ENCODE assay signal across 11 cellular contexts in genomic region chr5:177388521-177389052, GRCh38. TPM values are rescaled to one million over a fixed set of nuclear protein-coding genes. Genes with fewer than 3 reads are reported as not detected.
DNase-seq lines count a peak whose midpoint lies in the region; ATAC-seq and TF ChIP-seq lines count a peak whose summit lies in the region.
"Had no signal": no experiment of that assay in that cellular context is flagged by ENCODE, and none has a peak within 500 bp of the region (broad histone marks: within the 10 kb centered on the region; RNA-seq: fewer than 3 reads in every experiment).

No MANE protein-coding gene starts in this region.

- H3K27ac Mint-ChIP-seq in CD8-positive, alpha-beta T cell: peak overlapping the region; percentile 90
- H3K27ac Mint-ChIP-seq in neural progenitor cell: peak overlapping the region; percentile 86

- dilution Hi-C loops in mammary epithelial cell (cut with HindIII; ENCODE audit: low sequenced_read_pairs): no loop called here

- no peaks in the 10 kb centered on the region for H3F3A ChIP-seq in neural progenitor cell (ENCODE audit: low read depth)

- no peak for TF ChIP-seq CTCF in CD8-positive, alpha-beta T cell (IDR thresholded peaks at IDR 0.05)
- TF ChIP-seq CTCF in mammary epithelial cell (conservative IDR thresholded peaks at IDR 0.05 in 1 of 2, IDR thresholded peaks at IDR 0.05 in 1 of 2; ENCODE audit: extremely low read depth in 1 of 2, insufficient read depth in 1 of 2, low read depth in 1 of 2, low read length in 2 of 2) (no peak), neural progenitor cell (IDR thresholded peaks at IDR 0.05) (no peak)

- POLR2A ChIA-PET in CD8-positive, alpha-beta T cell (lab: Charles Lee): interaction anchor here (1.2 to 3.1 kb wide), 4 partner anchors 8 to 66 kb away, joined by 6 to 44 read pairs (median 14); no protein-coding TSS in a partner anchor

- no peaks in the 10 kb centered on the region for H3K27me3 ChIP-seq in CD8-positive, alpha-beta T cell (ENCODE audit: insufficient read depth, low read length)
- H3K27me3 ChIP-seq in Karpas-422 (ENCODE audit: low read length): no peaks in the 10 kb centered on the region
- no peaks in the 10 kb centered on the region for H3K27me3 ChIP-seq in mammary epithelial cell (ENCODE audit: insufficient read depth, low read length)
- peaks cover 24% of the 10 kb centered on the region for H3K27me3 ChIP-seq in neural progenitor cell

- in situ Hi-C loops in mammary epithelial cell (cut with MboI; ENCODE audit: low sequenced_read_pairs in 2 of 2): no loop called here

- no peak for DNase-seq in CD8-positive, alpha-beta T cell
- DNase-seq in Karpas-422: no peak
- DNase-seq in mammary epithelial cell: peak; percentile 79
- DNase-seq in neural progenitor cell (ENCODE audit: low spot score): no peak
- no peak for DNase-seq in NCI-H2107 (lab: John Stamatoyannopoulos, UW)
- DNase-seq in OCI-M2 (lab: John Stamatoyannopoulos, UW; ENCODE audit: unreplicated experiment): no peak
- DNase-seq in stimulated activated CD4-positive, alpha-beta T cell treated with anti-CD3 and anti-CD28 coated beads, Interleukin-15, amount 100 ng/mL, for 24 hours: no peak
- DNase-seq in DMS 273 (lab: John Stamatoyannopoulos, UW; ENCODE audit: unreplicated experiment): no peak
- DNase-seq: psoas muscle had no signal

- H3K4me1 ChIP-seq in CD8-positive, alpha-beta T cell (ENCODE audit: insufficient read depth, low read length): peaks cover 49% of the 10 kb centered on the region
- H3K4me1 ChIP-seq in Karpas-422 (ENCODE audit: low read length) (peaks cover 35% of the 10 kb centered on the region), mammary epithelial cell (ENCODE audit: insufficient read depth, low read length) (peaks cover 29% of the 10 kb centered on the region), neural progenitor cell (no peaks in the 10 kb centered on the region)
- H3K4me1 ChIP-seq: psoas muscle had no signal

- no peak overlapping the region for H3K4me3 ChIP-seq in CD8-positive, alpha-beta T cell (ENCODE audit: low read depth, low read length)
- no peak overlapping the region for H3K4me3 ChIP-seq in Karpas-422 (ENCODE audit: low read length)
- peak overlapping the region in 1 of 3 experiments; percentile 16 for H3K4me3 ChIP-seq in mammary epithelial cell (replicated peaks in 1 of 3; ENCODE audit: insufficient read depth in 1 of 3, low read depth in 2 of 3, low read length in 3 of 3)
- H3K4me3 ChIP-seq in neural progenitor cell: no peak overlapping the region
- H3K4me3 ChIP-seq: psoas muscle had no signal

- H3K4me3 Mint-ChIP-seq in CD8-positive, alpha-beta T cell: peak overlapping the region; percentile 61
- H3K4me3 Mint-ChIP-seq in neural progenitor cell: no peak overlapping the region

- H3K36me3 ChIP-seq in CD8-positive, alpha-beta T cell (ENCODE audit: insufficient read depth, low read length): no peaks in the 10 kb centered on the region
- H3K36me3 ChIP-seq in Karpas-422 (ENCODE audit: insufficient read depth, low read length) (no peaks in the 10 kb centered on the region), mammary epithelial cell (ENCODE audit: insufficient read depth, low read length) (no peaks in the 10 kb centered on the region), neural progenitor cell (no peaks in the 10 kb centered on the region)

- no peaks in the 10 kb centered on the region for H3K9me2 ChIP-seq in Karpas-422 (replicated peaks; ENCODE audit: insufficient read depth, low read length)

- no peaks in the 10 kb centered on the region for H3K79me2 ChIP-seq in Karpas-422 (ENCODE audit: low read length)
- H3K79me2 ChIP-seq in mammary epithelial cell (ENCODE audit: insufficient read depth, low read length): no peaks in the 10 kb centered on the region
- no peaks in the 10 kb centered on the region for H3K79me2 ChIP-seq in neural progenitor cell (ENCODE audit: low read depth)

- no peak for ATAC-seq in CD8-positive, alpha-beta T cell
- ATAC-seq: Panc1, psoas muscle had no signal

- H3K4me2 ChIP-seq in Karpas-422 (ENCODE audit: low read depth, low read length, poor library complexity, severe bottlenecking) (peak overlapping the region; percentile 37), mammary epithelial cell (ENCODE audit: insufficient read depth, low read depth, low read length) (peak overlapping the region; percentile 72), neural progenitor cell (no peak overlapping the region)

- intact Hi-C loops in CD8-positive, alpha-beta T cell (cut with DNase I, micrococcal nuclease): loop anchor here in 1 of 2 experiments (1.0 kb wide), 1 partner anchor 15 kb away; no protein-coding TSS in a partner anchor
- intact Hi-C loops in mammary epithelial cell (cut with micrococcal nuclease): loop anchor here (1.0 to 2.0 kb wide), 4 partner anchors 25 to 274 kb away; partner anchors contain the start of gene MXD3

- BruUV-seq in mammary epithelial cell (replicated peaks; lab: Mats Ljungman, UMichigan): no TSS peak

- no peaks in the 10 kb centered on the region for H3K9me3 Mint-ChIP-seq in CD8-positive, alpha-beta T cell
- H3K9me3 Mint-ChIP-seq in neural progenitor cell: no peaks in the 10 kb centered on the region

- peaks cover 43% of the 10 kb centered on the region for H3K4me1 Mint-ChIP-seq in CD8-positive, alpha-beta T cell (ENCODE audit: low read depth)
- H3K4me1 Mint-ChIP-seq in neural progenitor cell: peaks cover 34% of the 10 kb centered on the region

- no peaks in the 10 kb centered on the region for H4K20me1 ChIP-seq in Karpas-422 (ENCODE audit: insufficient read depth, low read depth, low read length)
- H4K20me1 ChIP-seq in mammary epithelial cell (ENCODE audit: insufficient read depth, low read length): no peaks in the 10 kb centered on the region
- no peaks in the 10 kb centered on the region for H4K20me1 ChIP-seq in neural progenitor cell (ENCODE audit: low read depth)

- H3K9ac ChIP-seq in Karpas-422 (ENCODE audit: low read length) (peak overlapping the region; percentile 25), mammary epithelial cell (ENCODE audit: insufficient read depth, low read length) (peak overlapping the region; percentile 16), neural progenitor cell (no peak overlapping the region)

- CTCF ChIA-PET in CD8-positive, alpha-beta T cell (lab: Charles Lee): interaction anchor here (0.9 to 14.0 kb wide), 10 partner anchors 11 to 113 kb away, joined by 3 to 341 read pairs (median 57); partner anchors contain the start of genes PDLIM7, PFN3 and PRR7
- CTCF ChIA-PET in mammary epithelial cell (lab: Charles Lee; ENCODE audit: low non-redundant PET): no interaction called here

- H2AFZ ChIP-seq in Karpas-422 (ENCODE audit: low read length) (no peak overlapping the region), mammary epithelial cell (ENCODE audit: low read depth, low read length) (no peak overlapping the region), neural progenitor cell (replicated peaks) (no peak overlapping the region)

- no peaks in the 10 kb centered on the region for H3K27me3 Mint-ChIP-seq in CD8-positive, alpha-beta T cell (ENCODE audit: low read depth)
- peaks cover 11% of the 10 kb centered on the region for H3K27me3 Mint-ChIP-seq in neural progenitor cell (ENCODE audit: insufficient read depth, low read depth)

- H3K9me3 ChIP-seq in CD8-positive, alpha-beta T cell (ENCODE audit: low read length): no peaks in the 10 kb centered on the region
- H3K9me3 ChIP-seq in Karpas-422 (ENCODE audit: low read length) (no peaks in the 10 kb centered on the region), mammary epithelial cell (replicated peaks; ENCODE audit: insufficient read depth, low read length) (no peaks in the 10 kb centered on the region), neural progenitor cell (ENCODE audit: low read depth) (no peaks in the 10 kb centered on the region)
- H3K9me3 ChIP-seq: psoas muscle had no signal

- peak overlapping the region; percentile 2 for H3K27ac ChIP-seq in CD8-positive, alpha-beta T cell (ENCODE audit: low read depth, low read length)
- H3K27ac ChIP-seq in Karpas-422 (ENCODE audit: low read length): no peak overlapping the region
- H3K27ac ChIP-seq in mammary epithelial cell (ENCODE audit: insufficient read depth, low read depth, low read length): peak overlapping the region; percentile 68
- H3K27ac ChIP-seq in neural progenitor cell: no peak overlapping the region
- H3K27ac ChIP-seq: psoas muscle had no signal

- H3K36me3 Mint-ChIP-seq in CD8-positive, alpha-beta T cell: no peaks in the 10 kb centered on the region
- no peaks in the 10 kb centered on the region for H3K36me3 Mint-ChIP-seq in neural progenitor cell

- WGBS in mammary epithelial cell (ENCODE audit: low coverage, missing lambda C conversion rate): 72% methylated on average over 10 of the region's 10 CpGs

RNA-seq across cellular contexts. Expression of gene SLC34A1, which starts 4.4 kb away (rescaled TPM):
- total RNA-seq in CD8-positive, alpha-beta T cell: not detected
- total RNA-seq in Karpas-422 (2014; rRNA removed; shearing (Covaris generic); ENCODE audit: low replicate concordance): not detected in 2 replicates
- total RNA-seq in mammary epithelial cell (under 1 TPM in 1 of 2 donors, not detected in 1; 0.09 TPM), neural progenitor cell (ENCODE audit: low replicate concordance) (not detected in 2 replicates)
- 0.02 TPM for polyA plus RNA-seq in mammary epithelial cell
- not detected for polyA minus RNA-seq in mammary epithelial cell
- total RNA-seq: mesenteric fat pad, psoas muscle had no signal
- polyA plus RNA-seq: psoas muscle had no signal

RNA-seq across cellular contexts. Expression of gene PFN3, which starts 11.9 kb away (rescaled TPM):
- total RNA-seq in CD8-positive, alpha-beta T cell: not detected
- total RNA-seq in Karpas-422 (2014; rRNA removed; shearing (Covaris generic); ENCODE audit: low replicate concordance): not detected in 2 replicates
- total RNA-seq in mammary epithelial cell: not detected
- polyA plus RNA-seq in mammary epithelial cell: not detected
- not detected for polyA minus RNA-seq in mammary epithelial cell
- total RNA-seq in neural progenitor cell (ENCODE audit: low replicate concordance): not detected in 2 replicates
- total RNA-seq: mesenteric fat pad, psoas muscle had no signal
- polyA plus RNA-seq: psoas muscle had no signal

RNA-seq across cellular contexts. Expression of gene F12, which starts 20.8 kb away (rescaled TPM):
- total RNA-seq in CD8-positive, alpha-beta T cell: not detected
- 6.0 and 6.5 TPM in 2 replicates for total RNA-seq in Karpas-422 (2014; rRNA removed; shearing (Covaris generic); ENCODE audit: low replicate concordance)
- total RNA-seq in mammary epithelial cell (1 to 10 TPM; 4.3 to 5.7 TPM), neural progenitor cell (ENCODE audit: low replicate concordance) (2.0 TPM in 1 of 2 replicates, not detected in the other)
- polyA plus RNA-seq in mammary epithelial cell: 5.4 TPM
- polyA minus RNA-seq in mammary epithelial cell: 0.88 TPM
- total RNA-seq: mesenteric fat pad had no signal

RNA-seq across cellular contexts. Expression of gene RGS14, which starts 30.9 kb away (rescaled TPM):
- 10 to 100 TPM; 22.7 to 23.5 TPM for total RNA-seq in CD8-positive, alpha-beta T cell
- total RNA-seq in Karpas-422 (2014; rRNA removed; shearing (Covaris generic); ENCODE audit: low replicate concordance): 22.6 and 70.8 TPM in 2 replicates
- total RNA-seq in mammary epithelial cell: 10 to 100 TPM in 1 of 2 donors, 1 to 10 TPM in 1; 6.1 to 10.0 TPM
- 8.1 TPM for polyA plus RNA-seq in mammary epithelial cell
- 48.7 TPM for polyA minus RNA-seq in mammary epithelial cell
- 3.2 and 19.0 TPM in 2 replicates for total RNA-seq in neural progenitor cell (ENCODE audit: low replicate concordance)

RNA-seq across cellular contexts. Expression of gene LMAN2, which starts 37.1 kb away (rescaled TPM):
- total RNA-seq in CD8-positive, alpha-beta T cell: 10 to 100 TPM; 49.0 to 61.4 TPM
- 116 and 256 TPM in 2 replicates for total RNA-seq in Karpas-422 (2014; rRNA removed; shearing (Covaris generic); ENCODE audit: low replicate concordance)
- total RNA-seq in mammary epithelial cell (100 to 1,000 TPM; 114 to 201 TPM), neural progenitor cell (ENCODE audit: low replicate concordance) (96.5 and 116 TPM in 2 replicates)
- polyA plus RNA-seq in mammary epithelial cell: 222 TPM
- 285 TPM for polyA minus RNA-seq in mammary epithelial cell

Comparison
In these comparisons a context has a peak if more than half of its experiments do, and no peak if none do; other contexts are left out.
1. H3K27ac ChIP-seq: peak in CD8-positive, alpha-beta T cell (single experiment) and mammary epithelial cell (single experiment); none in Karpas-422 (single experiment) and neural progenitor cell (single experiment).